ENCODE assay signal across 8 cellular contexts in genomic region chr13:99432637-99433542, GRCh38.
DNase-seq lines count a peak whose midpoint lies in the region; ATAC-seq lines count a peak whose summit lies in the region.

No MANE protein-coding gene starts in this region.

- peaks cover 2% of the 10 kb centered on the region for H3K9me3 Mint-ChIP-seq in activated naive CD8-positive, alpha-beta T cell treated with anti-CD3 and anti-CD28 coated beads, Interleukin-2, amount 10 ng/mL, durations not matched to agents 7 days and 5 days

- peaks cover 2% of the 10 kb centered on the region for H3K36me3 Mint-ChIP-seq in activated naive CD8-positive, alpha-beta T cell treated with anti-CD3 and anti-CD28 coated beads, Interleukin-2, amount 10 ng/mL, durations not matched to agents 7 days and 5 days

- peak overlapping the region; percentile 75 for H3K4me3 Mint-ChIP-seq in activated naive CD8-positive, alpha-beta T cell treated with anti-CD3 and anti-CD28 coated beads, Interleukin-2, amount 10 ng/mL, durations not matched to agents 7 days and 5 days

- POLR2A ChIA-PET in activated naive CD8-positive, alpha-beta T cell treated with anti-CD3 and anti-CD28 coated beads, Interleukin-2, amount 10 ng/mL, durations not matched to agents 7 days and 5 days (lab: Charles Lee), result interaction anchor here (1.1 kb wide), 1 partner anchor 13 kb away, joined by 6 read pairs; no protein-coding TSS in a partner anchor

- peak; percentile 58 for ATAC-seq in HG03196 (IDR thresholded peaks at IDR 0.05; ENCODE audit: unreplicated experiment)
- ATAC-seq in activated naive CD8-positive, alpha-beta T cell treated with anti-CD3 and anti-CD28 coated beads, Interleukin-2, amount 10 ng/mL, durations not matched to agents 7 days and 5 days (ENCODE audit: low read depth), result peak; percentile 30

- peak overlapping the region; percentile 91 for H3K27ac Mint-ChIP-seq in activated naive CD8-positive, alpha-beta T cell treated with anti-CD3 and anti-CD28 coated beads, Interleukin-2, amount 10 ng/mL, durations not matched to agents 7 days and 5 days

- no peaks in the 10 kb centered on the region for H3K27me3 Mint-ChIP-seq in activated naive CD8-positive, alpha-beta T cell treated with anti-CD3 and anti-CD28 coated beads, Interleukin-2, amount 10 ng/mL, durations not matched to agents 7 days and 5 days

- DNase-seq in NCI-H146 (lab: John Stamatoyannopoulos, UW) (peak; percentile 67), NCI-H146 treated with DMSO at 0.1 percent for 48 hours (lab: John Stamatoyannopoulos, UW; ENCODE audit: unreplicated experiment) (no peak), SW 1271 (lab: John Stamatoyannopoulos, UW) (peak; percentile 86 to 88), hepatic stellate cell (ENCODE audit: low spot score) (peak; percentile 80), smooth muscle cell of the brain vasculature (ENCODE audit: low read depth, low spot score) (peak; percentile 20), NCI-H524 (lab: John Stamatoyannopoulos, UW) (no peak)
- peak; percentile 66 for DNase-seq in activated naive CD8-positive, alpha-beta T cell treated with anti-CD3 and anti-CD28 coated beads, Interleukin-2, amount 10 ng/mL, durations not matched to agents 7 days and 5 days

- peaks cover 56% of the 10 kb centered on the region for H3K4me1 Mint-ChIP-seq in activated naive CD8-positive, alpha-beta T cell treated with anti-CD3 and anti-CD28 coated beads, Interleukin-2, amount 10 ng/mL, durations not matched to agents 7 days and 5 days

Comparison
In these comparisons a context has a peak if more than half of its experiments do, and no peak if none do; other contexts are left out.
1. DNase-seq: peak in NCI-H146 (single experiment), SW 1271 (2 of 2), activated naive CD8-positive, alpha-beta T cell treated with anti-CD3 and anti-CD28 coated beads, Interleukin-2, amount 10 ng/mL, durations not matched to agents 7 days and 5 days (single experiment), hepatic stellate cell (single experiment) and smooth muscle cell of the brain vasculature (single experiment); none in NCI-H146 treated with DMSO at 0.1 percent for 48 hours (single experiment) and NCI-H524 (0 of 2).